In genomic region chr2:201344663-201345366, GRCh38 we compare ENCODE assay signal across 10 cellular contexts. TPM values are rescaled to one million over a fixed set of nuclear protein-coding genes. Genes with fewer than 3 reads are reported as not detected.
A peak's percentile ranks its signal among the peaks of the same experiment; 100 is the strongest.
DNase-seq lines count a peak whose midpoint lies in the region; ATAC-seq and TF ChIP-seq lines count a peak whose summit lies in the region.
"Had no signal": no experiment of that assay in that cellular context is flagged by ENCODE, and none has a peak within 500 bp of the region (broad histone marks: within the 10 kb centered on the region; RNA-seq: fewer than 3 reads in every experiment).

No MANE protein-coding gene starts in this region.

- no peak overlapping the region for H2BK12ac ChIP-seq in mesenchymal stem cell (ENCODE audit: low read length in 2 of 2)

- no TSS peak for BruUV-seq in Panc1 (replicated peaks; lab: Mats Ljungman, UMichigan)

- H3K4me3 ChIP-seq in AG10803 (ENCODE audit: low read length) (no peak overlapping the region), Panc1 (ENCODE audit: low read depth in 2 of 2, low read length in 2 of 2) (no peak overlapping the region), mesenchymal stem cell (ENCODE audit: insufficient read depth in 1 of 2, low read depth in 1 of 2, low read length in 2 of 2) (no peak overlapping the region)

- no peak overlapping the region for H2BK5ac ChIP-seq in mesenchymal stem cell (ENCODE audit: low read depth, low read length, poor library complexity, severe bottlenecking)

- H4K91ac ChIP-seq in mesenchymal stem cell (ENCODE audit: low read length), result no peak overlapping the region

- H3K4me1 ChIP-seq in Panc1 (ENCODE audit: control insufficient read depth, insufficient read depth, low read length) (no peaks in the 10 kb centered on the region), mesenchymal stem cell (ENCODE audit: control insufficient read depth, insufficient read depth, low read depth, low read length) (no peaks in the 10 kb centered on the region)

- no peaks in the 10 kb centered on the region for H3K79me1 ChIP-seq in mesenchymal stem cell (replicated peaks; ENCODE audit: low read length, poor library complexity, severe bottlenecking)

- no peak overlapping the region for H3K14ac ChIP-seq in mesenchymal stem cell (ENCODE audit: low read length in 2 of 2)

- H3K36me3 ChIP-seq in Panc1 (ENCODE audit: control insufficient read depth, insufficient read depth, low read length), result no peaks in the 10 kb centered on the region
- peaks cover 11 to 68% of the 10 kb centered on the region in 2 experiments for H3K36me3 ChIP-seq in mesenchymal stem cell (ENCODE audit: control insufficient read depth in 1 of 2, insufficient read depth in 2 of 2, low read depth in 1 of 2, low read length in 2 of 2)

- H4K8ac ChIP-seq in mesenchymal stem cell (ENCODE audit: low read length), result no peak overlapping the region

- no peak overlapping the region for H2AFZ ChIP-seq in mesenchymal stem cell (ENCODE audit: low read depth, low read length)

- no peak overlapping the region for H3K4me2 ChIP-seq in mesenchymal stem cell (ENCODE audit: low read length, poor library complexity, severe bottlenecking)

- no peak overlapping the region for H3K18ac ChIP-seq in mesenchymal stem cell (ENCODE audit: low read depth in 1 of 2, low read length in 2 of 2)

- POLR2A ChIA-PET in Panc1 (lab: Charles Lee), result no interaction called here

- H3K27me3 ChIP-seq in Panc1 (ENCODE audit: control insufficient read depth, insufficient read depth, low read length) (no peaks in the 10 kb centered on the region), mesenchymal stem cell (ENCODE audit: control insufficient read depth in 1 of 2, insufficient read depth in 1 of 2, low read length in 2 of 2) (no peaks in the 10 kb centered on the region)

- no peak overlapping the region for H3K23ac ChIP-seq in mesenchymal stem cell (ENCODE audit: low read length in 2 of 2)

- H2AK5ac ChIP-seq in mesenchymal stem cell (ENCODE audit: low read length, severe bottlenecking), result no peak overlapping the region

- DNase-seq in AG10803 (ENCODE audit: low read depth), result no peak
- DNase-seq in Panc1 (ENCODE audit: low read depth, low spot score), result no peak
- no peak for DNase-seq in kidney glomerular epithelial cell (lab: John Stamatoyannopoulos, UW)
- no peak for DNase-seq in cerebellar cortex (ENCODE audit: low spot score)
- no peak for DNase-seq in mesenchymal stem cell
- no peak for DNase-seq in NOMO-1 treated with dmso at 0.1 percent for 144 hours (lab: John Stamatoyannopoulos, UW; ENCODE audit: unreplicated experiment)
- DNase-seq: activated T-cell treated with anti-CD3 and anti-CD28 coated beads, Interleukin-2, amount 50 U/mL, for 4 hours had no signal

- intact Hi-C loops in Panc1 (cut with micrococcal nuclease; ENCODE audit: unreplicated experiment), result loop anchor here (5.0 kb wide), 1 partner anchor 48 kb away; no protein-coding TSS in a partner anchor

- H2BK120ac ChIP-seq in mesenchymal stem cell (ENCODE audit: low read depth, low read length), result no peak overlapping the region

- H3K27ac ChIP-seq in Panc1 (ENCODE audit: low read length) (no peak overlapping the region), mesenchymal stem cell (ENCODE audit: low read length, poor library complexity, severe bottlenecking) (no peak overlapping the region)

- in situ Hi-C loops in Panc1 (cut with HindIII; ENCODE audit: low pct_unique_long_range_greater_than_20kb, low sequenced_read_pairs), result no loop called here

- H3K9me3 ChIP-seq in Panc1 (ENCODE audit: control insufficient read depth, insufficient read depth, low read depth, low read length) (no peaks in the 10 kb centered on the region; the same call in 1 of the 2 replicates), mesenchymal stem cell (ENCODE audit: control insufficient read depth, low read length) (peaks cover 4% of the 10 kb centered on the region)

- no peak overlapping the region for H3K9ac ChIP-seq in mesenchymal stem cell (ENCODE audit: low read length)

- CTCF ChIA-PET in Panc1 (lab: Charles Lee), result no interaction called here

- ATAC-seq in GM19324 (IDR thresholded peaks at IDR 0.05; ENCODE audit: low FRiP score, unreplicated experiment) (peak; percentile 82), HG02973 (IDR thresholded peaks at IDR 0.05; ENCODE audit: unreplicated experiment) (peak; percentile 80), Panc1 (peak; percentile 76)
- ATAC-seq: activated T-cell treated with anti-CD3 and anti-CD28 coated beads, Interleukin-2, amount 50 U/mL, for 4 hours; natural killer cell treated with Interleukin-12 subunit alpha and Interleukin-12 subunit beta and Interleukin-15 and Interleukin-18, amount 100 ng/mL, for 72 hours had no signal

- no peak overlapping the region for H2BK15ac ChIP-seq in mesenchymal stem cell (ENCODE audit: low read depth, poor library complexity, severe bottlenecking)

- TF ChIP-seq CTCF in AG10803 (conservative IDR thresholded peaks at IDR 0.05; ENCODE audit: low read length) (peak; percentile 3; the same call in 1 of the 2 replicates), Panc1 (IDR thresholded peaks at IDR 0.05) (no peak; the same call in 1 of the 2 replicates)

- no peak overlapping the region for H3K4ac ChIP-seq in mesenchymal stem cell (ENCODE audit: low read depth in 1 of 2, low read length in 2 of 2)

- 58% methylated on average over 1 of the region's 1 CpG for WGBS in mesenchymal stem cell

RNA-seq across cellular contexts. Expression of gene FLACC1, which starts 12.3 kb away (rescaled TPM):
- total RNA-seq in Panc1 (2021; ENCODE audit: unreplicated experiment), result 0.39 TPM
- polyA plus RNA-seq in Panc1 (2012; ENCODE audit: insufficient read length), result 0.42 TPM
- 0.37 TPM for polyA plus RNA-seq in mesenchymal stem cell (2013, experiment 1 of 2)
- 0.29 TPM for polyA plus RNA-seq in mesenchymal stem cell (2013, experiment 2 of 2)
